8 cellular contexts compared by ENCODE assay signal in genomic region chr15:40436116-40436891, GRCh38. TPM values are rescaled to one million over a fixed set of nuclear protein-coding genes. Genes with fewer than 3 reads are reported as not detected.
DNase-seq lines count a peak whose midpoint lies in the region; ATAC-seq and TF ChIP-seq lines count a peak whose summit lies in the region.

No MANE protein-coding gene starts in this region.

- peak overlapping the region; percentile 38 for H3K4me3 Mint-ChIP-seq in activated naive CD4-positive, alpha-beta T cell treated with anti-CD3 and anti-CD28 coated beads, Interleukin-2, amount 10 ng/mL, durations not matched to agents 7 days and 5 days
- H3K4me3 Mint-ChIP-seq in activated naive CD8-positive, alpha-beta T cell treated with anti-CD3 and anti-CD28 coated beads, Interleukin-2, amount 10 ng/mL, durations not matched to agents 7 days and 5 days: peak overlapping the region; percentile 75

- H3K4me3 ChIP-seq in transverse colon: peak overlapping the region; percentile 34 to 51 (median 37)

- H3K27me3 Mint-ChIP-seq in activated naive CD4-positive, alpha-beta T cell treated with anti-CD3 and anti-CD28 coated beads, Interleukin-2, amount 10 ng/mL, durations not matched to agents 7 days and 5 days: peaks cover 87% of the 10 kb centered on the region
- peaks cover 53% of the 10 kb centered on the region for H3K27me3 Mint-ChIP-seq in activated naive CD8-positive, alpha-beta T cell treated with anti-CD3 and anti-CD28 coated beads, Interleukin-2, amount 10 ng/mL, durations not matched to agents 7 days and 5 days

- peak overlapping the region in 1 of 4 donors; percentile 37 for H3K27ac ChIP-seq in transverse colon

- ATAC-seq in activated naive CD4-positive, alpha-beta T cell treated with anti-CD3 and anti-CD28 coated beads, Interleukin-2, amount 50 U/mL, for 72 hours: no peak
- no peak for ATAC-seq in activated naive CD8-positive, alpha-beta T cell treated with anti-CD3 and anti-CD28 coated beads, Interleukin-2, amount 10 ng/mL, durations not matched to agents 7 days and 5 days (ENCODE audit: low read depth)
- ATAC-seq in left colon: peak; percentile 31

- POLR2A ChIA-PET in activated naive CD8-positive, alpha-beta T cell treated with anti-CD3 and anti-CD28 coated beads, Interleukin-2, amount 10 ng/mL, durations not matched to agents 7 days and 5 days (lab: Charles Lee): interaction anchor here (1.3 kb wide), 1 partner anchor 30 kb away, joined by 4 read pairs; the partner anchor contains the start of gene IVD

- TF ChIP-seq EP300 in transverse colon (IDR thresholded peaks at IDR 0.05; ENCODE audit: low read depth): no peak

- H3K36me3 Mint-ChIP-seq in activated naive CD4-positive, alpha-beta T cell treated with anti-CD3 and anti-CD28 coated beads, Interleukin-2, amount 10 ng/mL, durations not matched to agents 7 days and 5 days: no peaks in the 10 kb centered on the region
- no peaks in the 10 kb centered on the region for H3K36me3 Mint-ChIP-seq in activated naive CD4-positive, alpha-beta T cell treated with anti-CD3 and anti-CD28 coated beads, Interleukin-2, amount 50 U/mL, for 72 hours
- H3K36me3 Mint-ChIP-seq in activated naive CD8-positive, alpha-beta T cell treated with anti-CD3 and anti-CD28 coated beads, Interleukin-2, amount 10 ng/mL, durations not matched to agents 7 days and 5 days: no peaks in the 10 kb centered on the region

- peaks cover 19 to 34% (median 31%) of the 10 kb centered on the region in 4 donors for H3K4me1 ChIP-seq in transverse colon

- no peak for TF ChIP-seq POLR2A in transverse colon (IDR thresholded peaks at IDR 0.05)

- intact Hi-C loops in left colon (cut with DNase I, micrococcal nuclease): no loop called here
- intact Hi-C loops in transverse colon (cut with DNase I; ENCODE audit: low total_unique reads): no loop called here

- in situ Hi-C loops in transverse colon (cut with MboI; ENCODE audit: low pct_ligation_motif_present in 1 of 4, low pct_unique_long_range_greater_than_20kb in 1 of 4, low sequenced_read_pairs in 3 of 4): no loop called here

- H3K9me3 ChIP-seq in transverse colon: no peaks in the 10 kb centered on the region

- H3K27me3 ChIP-seq in transverse colon: peaks cover 23% of the 10 kb centered on the region

- peak; percentile 42 for DNase-seq in activated naive CD4-positive, alpha-beta T cell treated with anti-CD3 and anti-CD28 coated beads, Interleukin-2, amount 10 ng/mL, durations not matched to agents 7 days and 5 days
- DNase-seq in activated naive CD4-positive, alpha-beta T cell treated with anti-CD3 and anti-CD28 coated beads, Interleukin-2, amount 50 U/mL, for 72 hours (ENCODE audit: low spot score in 2 of 2): no peak
- DNase-seq in activated naive CD8-positive, alpha-beta T cell treated with anti-CD3 and anti-CD28 coated beads, Interleukin-2, amount 10 ng/mL, durations not matched to agents 7 days and 5 days: no peak
- peak; percentile 51 to 60 for DNase-seq in left colon
- peak; percentile 49 for DNase-seq in transverse colon
- no peak for DNase-seq in activated CD4-positive, CD25-positive, alpha-beta regulatory T cell (lab: John Stamatoyannopoulos, UW)
- DNase-seq in amniotic stem cell (lab: John Stamatoyannopoulos, UW): no peak
- DNase-seq in cerebellar nuclear complex (lab: John Stamatoyannopoulos, UW): no peak

- no peak for TF ChIP-seq CTCF in transverse colon (IDR thresholded peaks at IDR 0.05)

- CTCF ChIA-PET in activated naive CD4-positive, alpha-beta T cell treated with anti-CD3 and anti-CD28 coated beads, Interleukin-2, amount 10 ng/mL, durations not matched to agents 7 days and 5 days (lab: Charles Lee): no interaction called here

- H3K27ac Mint-ChIP-seq in activated naive CD4-positive, alpha-beta T cell treated with anti-CD3 and anti-CD28 coated beads, Interleukin-2, amount 10 ng/mL, durations not matched to agents 7 days and 5 days: no peak overlapping the region
- no peak overlapping the region for H3K27ac Mint-ChIP-seq in activated naive CD4-positive, alpha-beta T cell treated with anti-CD3 and anti-CD28 coated beads, Interleukin-2, amount 50 U/mL, for 72 hours
- H3K27ac Mint-ChIP-seq in activated naive CD8-positive, alpha-beta T cell treated with anti-CD3 and anti-CD28 coated beads, Interleukin-2, amount 10 ng/mL, durations not matched to agents 7 days and 5 days: no peak overlapping the region

- H3K36me3 ChIP-seq in transverse colon: no peaks in the 10 kb centered on the region

- H3K4me1 Mint-ChIP-seq in activated naive CD4-positive, alpha-beta T cell treated with anti-CD3 and anti-CD28 coated beads, Interleukin-2, amount 10 ng/mL, durations not matched to agents 7 days and 5 days: peaks cover 30% of the 10 kb centered on the region
- H3K4me1 Mint-ChIP-seq in activated naive CD8-positive, alpha-beta T cell treated with anti-CD3 and anti-CD28 coated beads, Interleukin-2, amount 10 ng/mL, durations not matched to agents 7 days and 5 days: peaks cover 14% of the 10 kb centered on the region

- 1% methylated on average over 28 of the region's 39 CpGs; no CpG with 5 or more reads in 1 of the 2 donors for WGBS in transverse colon (ENCODE audit: low coverage in 1 of 2), 2 donors

- H3K9me3 Mint-ChIP-seq in activated naive CD4-positive, alpha-beta T cell treated with anti-CD3 and anti-CD28 coated beads, Interleukin-2, amount 10 ng/mL, durations not matched to agents 7 days and 5 days: no peaks in the 10 kb centered on the region
- no peaks in the 10 kb centered on the region for H3K9me3 Mint-ChIP-seq in activated naive CD4-positive, alpha-beta T cell treated with anti-CD3 and anti-CD28 coated beads, Interleukin-2, amount 50 U/mL, for 72 hours
- no peaks in the 10 kb centered on the region for H3K9me3 Mint-ChIP-seq in activated naive CD8-positive, alpha-beta T cell treated with anti-CD3 and anti-CD28 coated beads, Interleukin-2, amount 10 ng/mL, durations not matched to agents 7 days and 5 days

RNA-seq across cellular contexts. Expression of gene BAHD1, which starts 4.4 kb away (rescaled TPM):
- 10 to 100 TPM; 14.6 to 15.1 TPM for total RNA-seq in activated naive CD4-positive, alpha-beta T cell treated with anti-CD3 and anti-CD28 coated beads, Interleukin-2, amount 50 U/mL, for 72 hours
- 10 to 100 TPM; 29.6 to 30.0 TPM for total RNA-seq in activated naive CD8-positive, alpha-beta T cell treated with anti-CD3 and anti-CD28 coated beads, Interleukin-2, amount 10 ng/mL, durations not matched to agents 7 days and 5 days
- total RNA-seq in left colon (10 to 100 TPM; 20.9 to 27.2 TPM), transverse colon (10 to 100 TPM in 3 of 4 donors, 1 to 10 TPM in 1; 9.0 to 35.5 (median 26.4) TPM)

RNA-seq across cellular contexts. Expression of gene IVD, which starts 30.7 kb away (rescaled TPM):
- 10 to 100 TPM; 45.2 to 66.9 TPM for total RNA-seq in activated naive CD4-positive, alpha-beta T cell treated with anti-CD3 and anti-CD28 coated beads, Interleukin-2, amount 50 U/mL, for 72 hours
- 10 to 100 TPM; 92.4 to 95.2 TPM for total RNA-seq in activated naive CD8-positive, alpha-beta T cell treated with anti-CD3 and anti-CD28 coated beads, Interleukin-2, amount 10 ng/mL, durations not matched to agents 7 days and 5 days
- total RNA-seq in left colon (10 to 100 TPM; 68.8 to 71.5 TPM), transverse colon (100 to 1,000 TPM in 1 of 4 donors, 10 to 100 TPM in 3; 51.4 to 122 (median 58.7) TPM)

RNA-seq across cellular contexts. Expression of gene CHST14, which starts 34.5 kb away (rescaled TPM):
- 1 to 10 TPM; 1.6 to 6.7 TPM for total RNA-seq in activated naive CD4-positive, alpha-beta T cell treated with anti-CD3 and anti-CD28 coated beads, Interleukin-2, amount 50 U/mL, for 72 hours
- total RNA-seq in activated naive CD8-positive, alpha-beta T cell treated with anti-CD3 and anti-CD28 coated beads, Interleukin-2, amount 10 ng/mL, durations not matched to agents 7 days and 5 days: 10 to 100 TPM in 1 of 2 experiments, 1 to 10 TPM in 1; 9.8 to 10.8 TPM
- total RNA-seq in left colon: 1 to 10 TPM; 2.5 to 5.1 TPM
- 1 to 10 TPM in 3 of 4 donors, not detected in 1; 2.9 to 8.8 (median 4.1) TPM for total RNA-seq in transverse colon

RNA-seq across cellular contexts. Expression of gene KNSTRN, which starts 53.8 kb away (rescaled TPM):
- total RNA-seq in activated naive CD4-positive, alpha-beta T cell treated with anti-CD3 and anti-CD28 coated beads, Interleukin-2, amount 50 U/mL, for 72 hours: 10 to 100 TPM; 48.6 to 96.4 TPM
- 10 to 100 TPM; 47.0 to 49.5 TPM for total RNA-seq in activated naive CD8-positive, alpha-beta T cell treated with anti-CD3 and anti-CD28 coated beads, Interleukin-2, amount 10 ng/mL, durations not matched to agents 7 days and 5 days
- total RNA-seq in left colon (10 to 100 TPM in 1 of 2 donors, 1 to 10 TPM in 1; 6.7 to 10.8 TPM), transverse colon (10 to 100 TPM in 1 of 4 donors, 1 to 10 TPM in 3; 7.5 to 80.4 (median 8.3) TPM)

Comparison
In these comparisons a context has a peak if more than half of its experiments do, and no peak if none do; other contexts are left out.
1. DNase-seq: peak in activated naive CD4-positive, alpha-beta T cell treated with anti-CD3 and anti-CD28 coated beads, Interleukin-2, amount 10 ng/mL, durations not matched to agents 7 days and 5 days (single experiment), left colon (2 of 2) and transverse colon (single experiment); none in activated naive CD4-positive, alpha-beta T cell treated with anti-CD3 and anti-CD28 coated beads, Interleukin-2, amount 50 U/mL, for 72 hours (0 of 2), activated naive CD8-positive, alpha-beta T cell treated with anti-CD3 and anti-CD28 coated beads, Interleukin-2, amount 10 ng/mL, durations not matched to agents 7 days and 5 days (single experiment), activated CD4-positive, CD25-positive, alpha-beta regulatory T cell (0 of 4), amniotic stem cell (single experiment) and cerebellar nuclear complex (0 of 2).